ENCODE assay signal across 28 cellular contexts in genomic region chr4:162715401-162715800, GRCh38.
"Had no signal": no experiment of that assay in that cellular context is flagged by ENCODE, and none has a peak within 500 bp of the region (broad histone marks: within the 10 kb centered on the region; RNA-seq: fewer than 3 reads in every experiment).

No MANE protein-coding gene starts in this region.

- H3K9me3 ChIP-seq: stomach, suprapubic skin, testis, thoracic aorta, thyroid gland, tibial artery, tibial nerve, transverse colon, upper lobe of left lung, upper lobe of right lung, uterus, vagina had no signal

- H3K36me3 ChIP-seq: stomach, suprapubic skin, thoracic aorta, thyroid gland, tibial artery, tibial nerve, transverse colon, upper lobe of left lung, upper lobe of right lung, uterus, vagina had no signal

- H3K4me3 Mint-ChIP-seq: stimulated activated effector memory CD8-positive, alpha-beta T cell treated with anti-CD3 and anti-CD28 coated beads, Interleukin-12 subunit alpha, Interleukin-12 subunit beta, amount 100 ng/mL, for 72 hours; stimulated activated memory B cell treated with anti-CD40 and anti-IgM and Interleukin-4, amounts not matched to agents 10 μg/mL and 1 μg/mL and 100 μg/mL, for 72 hours; stimulated activated naive B cell treated with anti-CD40 and anti-IgM and Interleukin-4, amounts not matched to agents 10 μg/mL and 1 μg/mL and 100 μg/mL, for 72 hours; stimulated activated naive CD8-positive, alpha-beta T cell treated with anti-CD3 and anti-CD28 coated beads, Interleukin-15, amount 100 ng/mL, for 72 hours; stimulated activated naive CD8-positive, alpha-beta T cell treated with anti-CD3 and anti-CD28 coated beads, Interleukin-15, Interleukin-2, amounts not matched to agents 100 ng/mL and 50 ng/mL, for 24 hours; type B pancreatic cell had no signal

- ATAC-seq: stimulated activated effector memory CD8-positive, alpha-beta T cell treated with anti-CD3 and anti-CD28 coated beads, Interleukin-12 subunit alpha, Interleukin-12 subunit beta, amount 100 ng/mL, for 72 hours; stimulated activated memory B cell treated with anti-CD40 and anti-IgM and Interleukin-4, amounts not matched to agents 10 μg/mL and 1 μg/mL and 100 μg/mL, for 72 hours; stimulated activated naive B cell treated with anti-CD40 and anti-IgM and Interleukin-4, amounts not matched to agents 10 μg/mL and 1 μg/mL and 100 μg/mL, for 72 hours; stimulated activated naive CD8-positive, alpha-beta T cell treated with anti-CD3 and anti-CD28 coated beads, Interleukin-15, amount 100 ng/mL, for 72 hours; stimulated activated naive CD8-positive, alpha-beta T cell treated with anti-CD3 and anti-CD28 coated beads, Interleukin-15, Interleukin-2, amounts not matched to agents 100 U/mL and 50 U/mL, for 24 hours; upper lobe of right lung had no signal

- H3K27ac Mint-ChIP-seq: stimulated activated effector memory CD8-positive, alpha-beta T cell treated with anti-CD3 and anti-CD28 coated beads, Interleukin-12 subunit alpha, Interleukin-12 subunit beta, amount 100 ng/mL, for 72 hours; stimulated activated memory B cell treated with anti-CD40 and anti-IgM and Interleukin-4, amounts not matched to agents 10 μg/mL and 1 μg/mL and 100 μg/mL, for 72 hours; stimulated activated naive B cell treated with anti-CD40 and anti-IgM and Interleukin-4, amounts not matched to agents 10 μg/mL and 1 μg/mL and 100 μg/mL, for 72 hours; stimulated activated naive CD8-positive, alpha-beta T cell treated with anti-CD3 and anti-CD28 coated beads, Interleukin-15, amount 100 ng/mL, for 72 hours; stimulated activated naive CD8-positive, alpha-beta T cell treated with anti-CD3 and anti-CD28 coated beads, Interleukin-15, Interleukin-2, amounts not matched to agents 100 ng/mL and 50 ng/mL, for 24 hours; type B pancreatic cell had no signal

- H3K27me3 ChIP-seq: stomach, suprapubic skin, testis, thyroid gland, tibial artery, tibial nerve, transverse colon, upper lobe of left lung, upper lobe of right lung, uterus, vagina had no signal

- DNase-seq: stimulated activated CD4-positive, alpha-beta T cell treated with anti-CD3 and anti-CD28 coated beads, Interleukin-2, amount 100 ng/mL, for 48 hours; stimulated activated CD4-positive, alpha-beta T cell treated with anti-CD3 and anti-CD28 coated beads, Interleukin-4, amount 100 ng/mL, for 1 hour; stimulated activated CD4-positive, alpha-beta T cell treated with anti-CD3 and anti-CD28 coated beads, Interleukin-4, amount 100 ng/mL, for 24 hours; stimulated activated CD4-positive, alpha-beta T cell treated with anti-CD3 and anti-CD28 coated beads, Interleukin-4, amount 100 ng/mL, for 4 hours; stimulated activated CD8-positive, alpha-beta memory T cell treated with anti-CD3 and anti-CD28 coated beads, Interleukin-4, amount 100 ng/mL, for 48 hours; stimulated activated naive B cell treated with anti-CD40 and anti-IgM and Interleukin-4, amounts not matched to agents 10 μg/mL and 1 μg/mL and 100 μg/mL, for 72 hours; stimulated activated naive CD4-positive, alpha-beta T cell; stimulated activated naive CD4-positive, alpha-beta T cell treated with Interleukin-2 at 50 U/mL for 16 hours; stimulated activated naive CD8-positive, alpha-beta T cell treated with anti-CD3 and anti-CD28 coated beads, Interleukin-15, amount 100 ng/mL, for 72 hours; stimulated activated naive CD8-positive, alpha-beta T cell treated with anti-CD3 and anti-CD28 coated beads, Interleukin-15, Interleukin-2, amounts not matched to agents 100 U/mL and 50 U/mL, for 24 hours; stomach; substantia nigra; testis; thyroid gland; tibial artery; transverse colon; trophoblast cell; upper lobe of left lung; upper lobe of right lung; uterus had no signal

- H3K27me3 Mint-ChIP-seq: stimulated activated memory B cell treated with anti-CD40 and anti-IgM and Interleukin-4, amounts not matched to agents 10 μg/mL and 1 μg/mL and 100 μg/mL, for 72 hours; stimulated activated naive B cell treated with anti-CD40 and anti-IgM and Interleukin-4, amounts not matched to agents 10 μg/mL and 1 μg/mL and 100 μg/mL, for 72 hours; stimulated activated naive CD8-positive, alpha-beta T cell treated with anti-CD3 and anti-CD28 coated beads, Interleukin-15, amount 100 ng/mL, for 72 hours; stimulated activated naive CD8-positive, alpha-beta T cell treated with anti-CD3 and anti-CD28 coated beads, Interleukin-15, Interleukin-2, amounts not matched to agents 100 ng/mL and 50 ng/mL, for 24 hours; type B pancreatic cell had no signal

- H3K4me3 ChIP-seq: stomach, suprapubic skin, testis, thoracic aorta, thyroid gland, tibial artery, tibial nerve, transverse colon, upper lobe of left lung, upper lobe of right lung, uterus, vagina had no signal

- H3K36me3 Mint-ChIP-seq: stimulated activated effector memory CD8-positive, alpha-beta T cell treated with anti-CD3 and anti-CD28 coated beads, Interleukin-12 subunit alpha, Interleukin-12 subunit beta, amount 100 ng/mL, for 72 hours; stimulated activated memory B cell treated with anti-CD40 and anti-IgM and Interleukin-4, amounts not matched to agents 10 μg/mL and 1 μg/mL and 100 μg/mL, for 72 hours; stimulated activated naive B cell treated with anti-CD40 and anti-IgM and Interleukin-4, amounts not matched to agents 10 μg/mL and 1 μg/mL and 100 μg/mL, for 72 hours; type B pancreatic cell had no signal

- H3K4me1 Mint-ChIP-seq: stimulated activated effector memory CD8-positive, alpha-beta T cell treated with anti-CD3 and anti-CD28 coated beads, Interleukin-12 subunit alpha, Interleukin-12 subunit beta, amount 100 ng/mL, for 72 hours; stimulated activated memory B cell treated with anti-CD40 and anti-IgM and Interleukin-4, amounts not matched to agents 10 μg/mL and 1 μg/mL and 100 μg/mL, for 72 hours; stimulated activated naive B cell treated with anti-CD40 and anti-IgM and Interleukin-4, amounts not matched to agents 10 μg/mL and 1 μg/mL and 100 μg/mL, for 72 hours; stimulated activated naive CD8-positive, alpha-beta T cell treated with anti-CD3 and anti-CD28 coated beads, Interleukin-15, amount 100 ng/mL, for 72 hours had no signal

- H3K27ac ChIP-seq: stomach, suprapubic skin, testis, thoracic aorta, thyroid gland, tibial artery, tibial nerve, transverse colon, upper lobe of left lung, upper lobe of right lung, uterus, vagina had no signal

- H3K9me3 Mint-ChIP-seq: stimulated activated memory B cell treated with anti-CD40 and anti-IgM and Interleukin-4, amounts not matched to agents 10 μg/mL and 1 μg/mL and 100 μg/mL, for 72 hours had no signal

- H3K4me1 ChIP-seq: stomach, suprapubic skin, testis, thyroid gland, tibial artery, tibial nerve, transverse colon, upper lobe of left lung, upper lobe of right lung, uterus, vagina had no signal
